ENCODE assay signal across 21 cellular contexts in genomic region chr4:87937523-87937922, GRCh38. TPM values are rescaled to one million over a fixed set of nuclear protein-coding genes. Genes with fewer than 3 reads are reported as not detected.
"Had no signal": no experiment of that assay in that cellular context is flagged by ENCODE, and none has a peak within 500 bp of the region (broad histone marks: within the 10 kb centered on the region; RNA-seq: fewer than 3 reads in every experiment).

No MANE protein-coding gene starts in this region.

- H3K4me1 Mint-ChIP-seq: stimulated activated effector memory CD8-positive, alpha-beta T cell treated with anti-CD3 and anti-CD28 coated beads, Interleukin-12 subunit alpha, Interleukin-12 subunit beta, amount 100 ng/mL, for 72 hours had no signal

- H3K27ac Mint-ChIP-seq: natural killer cell; stimulated activated effector memory CD8-positive, alpha-beta T cell treated with anti-CD3 and anti-CD28 coated beads, Interleukin-12 subunit alpha, Interleukin-12 subunit beta, amount 100 ng/mL, for 72 hours had no signal

- H3K36me3 ChIP-seq: lower lobe of right lung, ovary, sigmoid colon, stomach, thyroid gland had no signal

- H3K9me3 ChIP-seq: lower lobe of right lung, ovary, psoas muscle, sigmoid colon, thyroid gland had no signal

- H3K9me3 Mint-ChIP-seq: natural killer cell; stimulated activated effector memory CD8-positive, alpha-beta T cell treated with anti-CD3 and anti-CD28 coated beads, Interleukin-12 subunit alpha, Interleukin-12 subunit beta, amount 100 ng/mL, for 72 hours had no signal

- H3K4me1 ChIP-seq: lower lobe of right lung, psoas muscle, sigmoid colon, stomach, thyroid gland had no signal

- H3K36me3 Mint-ChIP-seq: stimulated activated effector memory CD8-positive, alpha-beta T cell treated with anti-CD3 and anti-CD28 coated beads, Interleukin-12 subunit alpha, Interleukin-12 subunit beta, amount 100 ng/mL, for 72 hours had no signal

- ATAC-seq: left ventricle myocardium superior; lower lobe of right lung; natural killer cell; psoas muscle; right cardiac atrium; stimulated activated effector memory CD8-positive, alpha-beta T cell treated with anti-CD3 and anti-CD28 coated beads, Interleukin-12 subunit alpha, Interleukin-12 subunit beta, amount 100 ng/mL, for 72 hours had no signal

- H3K27me3 ChIP-seq: dorsolateral prefrontal cortex, ovary, sigmoid colon, stomach, thyroid gland had no signal

- H3K4me3 ChIP-seq: dorsolateral prefrontal cortex, lower lobe of right lung, ovary, psoas muscle, sigmoid colon, stomach, thyroid gland had no signal

- H3K4me3 Mint-ChIP-seq: natural killer cell; stimulated activated effector memory CD8-positive, alpha-beta T cell treated with anti-CD3 and anti-CD28 coated beads, Interleukin-12 subunit alpha, Interleukin-12 subunit beta, amount 100 ng/mL, for 72 hours had no signal

- H3K27ac ChIP-seq: dorsolateral prefrontal cortex, lower lobe of right lung, ovary, psoas muscle, sigmoid colon, stomach, thyroid gland had no signal

- DNase-seq: cortex of kidney; dorsolateral prefrontal cortex; effector CD4-positive, alpha-beta T cell; hypothalamus; left ventricle myocardium superior; lower lobe of right lung; natural killer cell; occipital lobe; ovary; posterior cingulate gyrus; psoas muscle; right cardiac atrium; sigmoid colon; stimulated activated CD4-positive, alpha-beta T cell treated with anti-CD3 and anti-CD28 coated beads, Interleukin-2, amount 100 ng/mL, for 24 hours; stimulated activated CD4-positive, alpha-beta T cell treated with anti-CD3 and anti-CD28 coated beads, Interleukin-4, amount 100 ng/mL, for 24 hours; stimulated activated naive CD4-positive, alpha-beta T cell treated with Interleukin-2 at 50 U/mL for 16 hours; stomach; thyroid gland; trophoblast cell had no signal

RNA-seq across cellular contexts. Expression of gene SPP1, which starts 38.0 kb away (rescaled TPM):
- total RNA-seq: myocyte, natural killer cell had no signal
